ENCODE assay signal across 20 cellular contexts in the genomic region with DNA sequence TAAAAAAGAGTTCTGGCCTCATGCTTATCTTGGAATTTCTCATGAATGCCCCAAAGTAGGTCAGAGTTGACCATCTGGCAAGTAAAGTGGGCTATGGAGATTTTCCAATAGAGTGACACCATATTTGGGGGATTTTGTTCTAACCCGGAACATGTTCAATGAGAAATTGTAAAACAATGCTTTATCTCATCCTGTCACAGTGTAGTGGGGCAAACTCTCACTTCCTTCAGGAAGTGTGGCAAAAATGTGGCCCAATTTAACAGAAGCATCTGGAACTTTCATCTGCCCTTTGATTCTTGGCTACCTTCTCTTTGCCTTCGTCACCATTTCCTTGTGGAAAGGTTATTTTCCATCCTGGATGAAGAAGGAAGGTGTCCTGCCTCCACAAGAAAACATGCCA.
"Had no signal": no experiment of that assay in that cellular context is flagged by ENCODE, and none has a peak within 500 bp of the region (broad histone marks: within the 10 kb centered on the region; RNA-seq: fewer than 3 reads in every experiment).

No MANE protein-coding gene starts in this region.

- H3K9me3 ChIP-seq: colonic mucosa, ovary had no signal

- DNase-seq: activated CD4-positive, alpha-beta T cell treated with anti-CD3 and anti-CD28 coated beads for 48 hours; activated CD8-positive, alpha-beta memory T cell treated with anti-CD3 and anti-CD28 coated beads, Interleukin-2, amount 50 U/mL, for 4 hours; activated CD8-positive, alpha-beta T cell treated with anti-CD3 and anti-CD28 coated beads for 36 hours; activated gamma-delta T cell treated with Interleukin-2 at 50 U/mL for 16 hours; activated T-cell treated with anti-CD3 and anti-CD28 coated beads, Interleukin-2, amount 50 U/mL, for 72 hours; amniotic stem cell; central memory CD4-positive, alpha-beta T cell; colonic mucosa; effector CD8-positive, alpha-beta T cell; kidney glomerular epithelial cell; naive thymus-derived CD4-positive, alpha-beta T cell; ovary; stimulated activated CD4-positive, alpha-beta T cell treated with anti-CD3 and anti-CD28 coated beads, Interleukin-15, amount 100 ng/mL, for 24 hours; stimulated activated CD4-positive, alpha-beta T cell treated with anti-CD3 and anti-CD28 coated beads, Interleukin-4, amount 100 ng/mL, for 1 hour; stimulated activated naive CD4-positive, alpha-beta T cell; substantia nigra; T-helper 17 cell; trophoblast cell had no signal

- H3K27ac ChIP-seq: colonic mucosa, ovary had no signal

- H3K4me3 ChIP-seq: colonic mucosa, lung, ovary had no signal

- H3K4me1 ChIP-seq: colonic mucosa had no signal

- H3K27me3 ChIP-seq: colonic mucosa, ovary had no signal

- ATAC-seq: activated CD8-positive, alpha-beta T cell treated with anti-CD3 and anti-CD28 coated beads for 36 hours; activated T-cell treated with anti-CD3 and anti-CD28 coated beads, Interleukin-2, amount 50 U/mL, for 72 hours; naive thymus-derived CD4-positive, alpha-beta T cell; T-helper 17 cell; WTC11 had no signal

- H3K36me3 ChIP-seq: colonic mucosa, ovary had no signal
